ENCODE assay signal across 8 cellular contexts in the genomic region with DNA sequence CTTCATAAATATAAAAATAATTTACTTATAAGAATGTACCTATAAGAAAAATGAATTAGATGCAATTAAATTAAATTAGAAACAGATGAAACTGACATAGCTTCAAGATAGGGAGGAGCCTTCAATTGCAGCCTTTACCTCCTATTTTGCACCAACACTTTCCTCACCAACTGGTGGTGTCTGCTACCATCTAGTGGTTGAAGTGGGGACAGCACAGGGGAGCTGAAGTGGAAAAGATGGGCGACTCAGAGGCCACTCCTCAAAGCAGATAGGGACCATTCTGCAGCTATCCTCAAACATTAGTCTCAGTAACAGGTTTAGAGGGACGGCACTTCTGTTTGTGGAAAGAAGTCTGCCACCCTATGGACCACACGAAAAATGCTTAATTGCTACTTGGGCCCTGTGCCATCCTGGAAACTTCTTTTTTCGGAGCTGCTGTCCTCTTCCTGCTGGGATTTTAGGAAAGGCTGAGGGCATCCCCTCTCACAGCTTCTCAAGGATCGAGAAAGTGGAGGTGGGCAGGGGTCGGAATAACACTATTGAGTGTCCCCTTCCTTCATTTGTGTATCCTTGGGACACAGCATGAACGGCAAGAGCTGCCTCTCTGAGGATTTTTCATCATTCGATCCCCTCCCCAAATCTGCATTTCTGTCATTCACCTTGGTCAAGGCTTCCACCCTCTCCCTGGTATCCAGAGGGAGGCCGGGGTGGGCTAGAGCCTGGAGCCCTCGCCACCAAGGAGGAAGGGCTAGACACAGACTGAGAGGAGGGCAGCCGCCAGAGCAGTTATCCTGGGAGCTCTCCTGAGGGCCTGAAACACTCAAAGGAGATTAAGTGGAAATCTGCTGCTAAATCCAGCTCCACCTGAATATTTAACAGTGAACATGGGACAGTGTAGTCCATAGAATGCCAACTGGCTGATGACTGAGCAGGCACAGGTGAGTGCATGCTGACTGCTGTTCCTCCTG. TPM values are rescaled to one million over a fixed set of nuclear protein-coding genes. Genes with fewer than 3 reads are reported as not detected.
DNase-seq lines count a peak whose midpoint lies in the region; ATAC-seq, FAIRE-seq and TF ChIP-seq lines count a peak whose summit lies in the region.

No MANE protein-coding gene starts in this region.

- intact Hi-C loops in mucosa of descending colon (cut with DNase I, micrococcal nuclease): loop anchor here in 1 of 2 donors (2.0 kb wide), 1 partner anchor 256 kb away; no protein-coding TSS in a partner anchor

- H3K4me1 ChIP-seq in mucosa of descending colon (ENCODE audit: low read depth): no peaks in the 10 kb centered on the region

- TF ChIP-seq CTCF in mucosa of descending colon (IDR thresholded peaks at IDR 0.05): peak; percentile 84

- no peaks in the 10 kb centered on the region for H3K36me3 ChIP-seq in mucosa of descending colon (ENCODE audit: low read depth)

- peak; percentile 91 for ATAC-seq in mucosa of descending colon
- ATAC-seq in GM18861 (IDR thresholded peaks at IDR 0.05; ENCODE audit: unreplicated experiment): no peak

- peak; percentile 70 for FAIRE-seq in endometrium (lab: Jason Lieb, UNC)

- H3K9me3 ChIP-seq in mucosa of descending colon: no peaks in the 10 kb centered on the region

- DNase-seq in ELR (ENCODE audit: low read depth) (peak; percentile 80), HuH-7 (ENCODE audit: low spot score) (peak; percentile 67), NOMO-1 treated with DMSO at 0.1 percent for 48 hours (lab: John Stamatoyannopoulos, UW; ENCODE audit: unreplicated experiment) (peak; percentile 69), mucosa of descending colon (peak in 2 of 3 donors; percentile 77 to 93)
- peak; percentile 67 to 73 for DNase-seq in activated CD8-positive, alpha-beta memory T cell treated with anti-CD3 and anti-CD28 coated beads for 4 hours (ENCODE audit: low read depth in 2 of 2)
- DNase-seq in stimulated activated CD8-positive, alpha-beta memory T cell treated with anti-CD3 and anti-CD28 coated beads, Interleukin-4, amount 100 ng/mL, for 4 hours (ENCODE audit: low read depth in 2 of 2, low spot score in 1 of 2): peak; percentile 58 to 88

- H3K4me3 ChIP-seq in mucosa of descending colon: no peak overlapping the region

RNA-seq across cellular contexts. Expression of a gene that starts 9.6 kb away (rescaled TPM):
- not detected for total RNA-seq in mucosa of descending colon

RNA-seq across cellular contexts. Expression of a gene that starts 53.0 kb away (rescaled TPM):
- total RNA-seq in mucosa of descending colon: 100 to 1,000 TPM in 2 of 3 donors, 10 to 100 TPM in 1; 95.3 to 114 (median 108) TPM

RNA-seq across cellular contexts. Expression of a gene that starts 58.4 kb away (rescaled TPM):
- total RNA-seq in mucosa of descending colon: not detected
